ENCODE assay signal across 1 cellular context in genomic region chr10:91709394-91709798, GRCh38.
TF ChIP-seq lines count a peak whose summit lies in the region.

No MANE protein-coding gene starts in this region.

TF ChIP-seq in K562, 482 proteins besides CTCF, POLR2A, EP300 and RAD21 (continued from another document):
- no peak for TF ChIP-seq MBD1 (CRISPR knock-in tag; IDR thresholded peaks at IDR 0.05)
- peak; percentile 50 for TF ChIP-seq TFE3 (CRISPR knock-in tag; IDR thresholded peaks at IDR 0.05)
- no peak for TF ChIP-seq EGR1 (conservative IDR thresholded peaks at IDR 0.05)
